In genomic region chr2:65482971-65483370, GRCh38 we compare ENCODE assay signal across 23 cellular contexts.
"Had no signal": no experiment of that assay in that cellular context is flagged by ENCODE, and none has a peak within 500 bp of the region (broad histone marks: within the 10 kb centered on the region; RNA-seq: fewer than 3 reads in every experiment).

No MANE protein-coding gene starts in this region.

- FAIRE-seq: bronchial epithelial cell had no signal

- H3K4me3 ChIP-seq: ascending aorta, body of pancreas, coronary artery, Peyer's patch, SJCRH30 had no signal

- H3K36me3 ChIP-seq: ascending aorta, Peyer's patch, SJCRH30, WERI-Rb-1 had no signal

- DNase-seq: activated CD4-positive, alpha-beta T cell treated with anti-CD3 and anti-CD28 coated beads for 48 hours; activated CD4-positive, alpha-beta T cell treated with anti-CD3 and anti-CD28 coated beads, Interleukin-2, amount 50 U/mL, for 4 hours; activated CD8-positive, alpha-beta memory T cell treated with anti-CD3 and anti-CD28 coated beads, Interleukin-2, amount 50 U/mL, for 48 hours; activated CD8-positive, alpha-beta T cell treated with anti-CD3 and anti-CD28 coated beads, Interleukin-2, amount 10 ng/mL, durations not matched to agents 7 days and 5 days; activated T-cell treated with anti-CD3 and anti-CD28 coated beads, Interleukin-2, amount 50 U/mL, for 1 hour; body of pancreas; central memory CD4-positive, alpha-beta T cell; NCI-H1417; NCI-H2081; NCI-H2171 treated with DMSO at 0.1 percent for 48 hours; NCI-H226; NCI-H526; Peyer's patch; Right ventricle myocardium superior; SJCRH30; SK-N-SH; T-helper 1 cell; WERI-Rb-1 had no signal

- ATAC-seq: activated CD4-positive, CD25-positive, alpha-beta regulatory T cell treated with anti-CD3 and anti-CD28 coated beads, Interleukin-2, amount 50 U/mL, for 24 hours; activated CD8-positive, alpha-beta T cell treated with anti-CD3 and anti-CD28 coated beads, Interleukin-2, amount 10 ng/mL, durations not matched to agents 7 days and 5 days; body of pancreas had no signal

- H3K9ac ChIP-seq: SK-N-SH had no signal

- H3K9me3 ChIP-seq: ascending aorta, body of pancreas, Peyer's patch, SJCRH30, SK-N-SH had no signal

- H3K4me2 ChIP-seq: SK-N-SH had no signal

- H3K4me1 ChIP-seq: ascending aorta, body of pancreas, Peyer's patch, SJCRH30 had no signal

- H3K27ac ChIP-seq: ascending aorta, body of pancreas, coronary artery, Peyer's patch, RWPE1, SJCRH30, WERI-Rb-1 had no signal

- H3K27me3 ChIP-seq: ascending aorta, body of pancreas, Peyer's patch, SJCRH30 had no signal
